ENCODE assay signal across 8 cellular contexts in genomic region chr20:9978395-9979004, GRCh38. TPM values are rescaled to one million over a fixed set of nuclear protein-coding genes. Genes with fewer than 3 reads are reported as not detected.
A peak's percentile ranks its signal among the peaks of the same experiment; 100 is the strongest.
DNase-seq lines count a peak whose midpoint lies in the region; ATAC-seq and TF ChIP-seq lines count a peak whose summit lies in the region.

No MANE protein-coding gene starts in this region.

- in situ Hi-C loops in transverse colon (cut with MboI; ENCODE audit: low pct_ligation_motif_present in 1 of 4, low pct_unique_long_range_greater_than_20kb in 1 of 4, low sequenced_read_pairs in 3 of 4): loop anchor here (5.0 to 25.0 kb wide), 4 partner anchors 109 to 459 kb away; partner anchors contain the start of genes MKKS (in 1 of the 4) and SLX4IP (in 1 of the 4)

- TF ChIP-seq CTCF in right lobe of liver (IDR thresholded peaks at IDR 0.05) (peak; percentile 79 to 87 (median 84)), transverse colon (IDR thresholded peaks at IDR 0.05) (peak; percentile 67 to 77 (median 67))

- no peaks in the 10 kb centered on the region for H3K9me3 ChIP-seq in right lobe of liver
- H3K9me3 ChIP-seq in transverse colon: no peaks in the 10 kb centered on the region

- H3K27ac ChIP-seq in right lobe of liver (no peak overlapping the region), transverse colon (no peak overlapping the region)

- WGBS in right lobe of liver (ENCODE audit: insufficient coverage, low coverage, low lambda C conversion rate, missing lambda C conversion rate): 23% methylated on average over 6 of the region's 6 CpGs
- 18 to 20% methylated on average over 6 of the region's 6 CpGs for WGBS in transverse colon (ENCODE audit: low coverage in 1 of 2), 2 donors

- no peak for TF ChIP-seq EP300 in transverse colon (IDR thresholded peaks at IDR 0.05; ENCODE audit: low read depth)

- intact Hi-C loops in right lobe of liver (cut with DNase I) (no loop called here), transverse colon (cut with DNase I; ENCODE audit: low total_unique reads) (loop anchor here (5.0 to 10.0 kb wide), 2 partner anchors 449 to 1566 kb away; no protein-coding TSS in a partner anchor)

- H3K4me3 ChIP-seq in right lobe of liver (no peak overlapping the region), transverse colon (no peak overlapping the region)

- DNase-seq in COR-L47 (lab: John Stamatoyannopoulos, UW) (peak; percentile 75), NCI-H146 treated with DMSO at 0.1 percent for 48 hours (lab: John Stamatoyannopoulos, UW; ENCODE audit: unreplicated experiment) (peak; percentile 88), SKM-1 treated with dmso at 0.1 percent for 144 hours (lab: John Stamatoyannopoulos, UW; ENCODE audit: unreplicated experiment) (peak; percentile 23), dedifferentiated amniotic fluid mesenchymal stem cell (ENCODE audit: extremely low spot score) (peak; percentile 91), right lobe of liver (peak in 1 of 3 donors; percentile 48), transverse colon (peak; percentile 15)

- no peaks in the 10 kb centered on the region for H3K36me3 ChIP-seq in right lobe of liver
- no peaks in the 10 kb centered on the region for H3K36me3 ChIP-seq in transverse colon

- H3K4me1 ChIP-seq in right lobe of liver: no peaks in the 10 kb centered on the region
- H3K4me1 ChIP-seq in transverse colon: peaks cover 0 to 6% (median 3%) of the 10 kb centered on the region in 4 donors

- H3K27me3 ChIP-seq in right lobe of liver (no peaks in the 10 kb centered on the region), transverse colon (no peaks in the 10 kb centered on the region)

- TF ChIP-seq POLR2A in right lobe of liver (IDR thresholded peaks at IDR 0.05) (no peak), transverse colon (IDR thresholded peaks at IDR 0.05) (no peak)

- peak; percentile 95 for ATAC-seq in GM18870 (IDR thresholded peaks at IDR 0.05; ENCODE audit: unreplicated experiment)
- ATAC-seq in HG03039 (IDR thresholded peaks at IDR 0.05; ENCODE audit: unreplicated experiment): peak; percentile 97
- peak; percentile 95 to 100 (median 98) for ATAC-seq in right lobe of liver

RNA-seq across cellular contexts. Expression of gene ANKEF1, which starts 56.3 kb away (rescaled TPM):
- total RNA-seq in right lobe of liver: 1 to 10 TPM; 3.9 to 9.2 (median 5.1) TPM
- 1 to 10 TPM in 3 of 4 donors, under 1 TPM in 1; 0.60 to 5.6 (median 4.7) TPM for total RNA-seq in transverse colon
